ENCODE assay signal across 23 cellular contexts in the genomic region with DNA sequence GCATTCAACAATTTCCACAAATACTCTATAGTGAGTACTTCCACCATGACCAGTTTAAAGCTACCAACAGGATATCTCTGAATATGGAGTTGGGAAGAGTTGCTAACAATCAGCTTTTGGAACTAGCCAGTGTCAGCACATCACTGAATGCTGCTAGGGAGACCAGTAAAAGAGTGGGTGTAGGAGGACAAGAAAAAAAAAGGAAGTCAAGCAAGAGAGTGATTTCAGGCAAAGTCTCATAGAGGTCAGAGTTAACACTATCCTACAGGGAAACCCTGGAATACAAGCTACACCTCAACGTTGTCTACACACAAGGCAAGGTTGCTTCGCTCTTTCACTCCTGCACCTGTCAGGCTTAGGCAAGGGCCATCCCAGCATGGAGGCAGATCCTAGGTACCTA. TPM values are rescaled to one million over a fixed set of nuclear protein-coding genes. Genes with fewer than 3 reads are reported as not detected.
"Had no signal": no experiment of that assay in that cellular context is flagged by ENCODE, and none has a peak within 500 bp of the region (broad histone marks: within the 10 kb centered on the region; RNA-seq: fewer than 3 reads in every experiment).

No MANE protein-coding gene starts in this region.

- H3K4me1 Mint-ChIP-seq: activated naive CD8-positive, alpha-beta T cell treated with anti-CD3 and anti-CD28 coated beads, Interleukin-2, amount 50 U/mL, for 24 hours; brain; natural killer cell; T-cell had no signal

- H3K27ac Mint-ChIP-seq: activated naive CD8-positive, alpha-beta T cell treated with anti-CD3 and anti-CD28 coated beads, Interleukin-2, amount 50 U/mL, for 24 hours; activated T-cell treated with anti-CD3 and anti-CD28 coated beads, Interleukin-2, amount 50 U/mL, for 72 hours; brain; effector memory CD8-positive, alpha-beta T cell; natural killer cell; T-cell; T-helper 2 cell treated with Interferon-gamma antibody and Interleukin-4, amounts not matched to agents 5 μg/mL and 100 μg/mL, for 36 hours had no signal

- H3K9me3 ChIP-seq: esophagus muscularis mucosa, left ventricle myocardium inferior, testis had no signal

- H3K9me3 Mint-ChIP-seq: activated naive CD8-positive, alpha-beta T cell treated with anti-CD3 and anti-CD28 coated beads, Interleukin-2, amount 50 U/mL, for 24 hours; activated T-cell treated with anti-CD3 and anti-CD28 coated beads, Interleukin-2, amount 50 U/mL, for 72 hours; brain; effector memory CD8-positive, alpha-beta T cell; natural killer cell; T-cell; T-helper 2 cell treated with Interferon-gamma antibody and Interleukin-4, amounts not matched to agents 5 μg/mL and 100 μg/mL, for 36 hours had no signal

- ATAC-seq: activated naive CD8-positive, alpha-beta T cell treated with anti-CD3 and anti-CD28 coated beads, Interleukin-2, amount 50 U/mL, for 24 hours; activated T-cell treated with anti-CD3 and anti-CD28 coated beads, Interleukin-2, amount 50 U/mL, for 72 hours; effector memory CD8-positive, alpha-beta T cell; natural killer cell; sciatic nerve; T-cell had no signal

- H3K4me1 ChIP-seq: esophagus muscularis mucosa, left ventricle myocardium inferior, testis had no signal

- DNase-seq: activated gamma-delta T cell; activated naive CD4-positive, alpha-beta T cell treated with anti-CD3 and anti-CD28 coated beads, Interleukin-2, amount 50 U/mL, for 16 hours; activated naive CD8-positive, alpha-beta T cell treated with anti-CD3 and anti-CD28 coated beads, Interleukin-2, amount 50 U/mL, for 24 hours; activated T-cell treated with anti-CD3 and anti-CD28 coated beads, Interleukin-2, amount 50 U/mL, for 72 hours; effector memory CD8-positive, alpha-beta T cell; glutamatergic neuron; left ventricle myocardium inferior; natural killer cell; small intestine; stimulated activated CD4-positive, alpha-beta T cell treated with anti-CD3 and anti-CD28 coated beads, Interleukin-2, amount 100 ng/mL, for 24 hours; stimulated activated naive CD4-positive, alpha-beta T cell; testis; trophoblast cell had no signal

- H3K36me3 ChIP-seq: esophagus muscularis mucosa, left ventricle myocardium inferior had no signal

- H3K4me3 ChIP-seq: esophagus muscularis mucosa, left ventricle myocardium inferior, testis had no signal

- H3K36me3 Mint-ChIP-seq: brain, natural killer cell, T-cell had no signal

- H3K4me3 Mint-ChIP-seq: activated naive CD8-positive, alpha-beta T cell treated with anti-CD3 and anti-CD28 coated beads, Interleukin-2, amount 50 U/mL, for 24 hours; activated T-cell treated with anti-CD3 and anti-CD28 coated beads, Interleukin-2, amount 50 U/mL, for 72 hours; effector memory CD8-positive, alpha-beta T cell; natural killer cell; T-cell; T-helper 2 cell treated with Interferon-gamma antibody and Interleukin-4, amounts not matched to agents 5 μg/mL and 100 μg/mL, for 36 hours had no signal

RNA-seq across cellular contexts. Expression of a gene that starts 46.1 kb away (rescaled TPM):
- total RNA-seq: activated T-cell treated with anti-CD3 and anti-CD28 coated beads, Interleukin-2, amount 50 U/mL, for 72 hours; cardiac septum; dermis microvascular lymphatic vessel endothelial cell; esophagus muscularis mucosa; frontal cortex; left ventricle myocardium inferior; lung microvascular endothelial cell; natural killer cell; posterior vena cava; sciatic nerve; T-cell; testis had no signal
